1 cellular context compared by ENCODE assay signal in genomic region chr9:123225995-123226394, GRCh38.
TF ChIP-seq lines count a peak whose summit lies in the region.

No MANE protein-coding gene starts in this region.

TF ChIP-seq in IMR-90, 13 proteins besides CTCF, POLR2A, EP300 and RAD21:
- TF ChIP-seq FOS (IDR thresholded peaks at IDR 0.05; ENCODE audit: low read depth, low read length) (no peak), MAZ (IDR thresholded peaks at IDR 0.05; ENCODE audit: borderline replicate concordance, low read depth, low read length) (no peak), CHD1 (IDR thresholded peaks at IDR 0.05; ENCODE audit: low read depth, low read length) (no peak), RFX5 (IDR thresholded peaks at IDR 0.05; ENCODE audit: low read depth, low read length) (no peak), ELK1 (IDR thresholded peaks at IDR 0.05; ENCODE audit: borderline replicate concordance, low read depth, low read length) (no peak), CEBPB (IDR thresholded peaks at IDR 0.05; ENCODE audit: low read depth, low read length) (no peak)
